In genomic region chr7:19519443-19519977, GRCh38 we compare ENCODE assay signal across 12 cellular contexts.
DNase-seq lines count a peak whose midpoint lies in the region; ATAC-seq, FAIRE-seq and TF ChIP-seq lines count a peak whose summit lies in the region.
"Had no signal": no experiment of that assay in that cellular context is flagged by ENCODE, and none has a peak within 500 bp of the region (broad histone marks: within the 10 kb centered on the region; RNA-seq: fewer than 3 reads in every experiment).

No MANE protein-coding gene starts in this region.

- TF ChIP-seq CTCF in right atrium auricular region (IDR thresholded peaks at IDR 0.05) (no peak), chondrocyte (IDR thresholded peaks at IDR 0.05) (no peak)

- no peaks in the 10 kb centered on the region for H3K36me3 Mint-ChIP-seq in chondrocyte (ENCODE audit: low read depth)

- H3K9me3 ChIP-seq in right atrium auricular region, result no peaks in the 10 kb centered on the region

- H3K27ac Mint-ChIP-seq in chondrocyte (ENCODE audit: unreplicated experiment), result peak overlapping the region; percentile 75

- peaks cover 3% of the 10 kb centered on the region for H3K27me3 Mint-ChIP-seq in chondrocyte (ENCODE audit: low read depth)

- peaks cover 31% of the 10 kb centered on the region for H3K4me1 Mint-ChIP-seq in chondrocyte (ENCODE audit: low read depth)

- H3K4me1 ChIP-seq in right atrium auricular region, result no peaks in the 10 kb centered on the region

- intact Hi-C loops in Right ventricle myocardium superior (cut with DNase I), result no loop called here

- H3K27me3 ChIP-seq in right atrium auricular region, result no peaks in the 10 kb centered on the region

- H3K36me3 ChIP-seq in right atrium auricular region, result no peaks in the 10 kb centered on the region

- H3K27ac ChIP-seq in right atrium auricular region, result no peak overlapping the region

- no peak for FAIRE-seq in urothelium cell line (lab: Jason Lieb, UNC)

- peaks cover 4% of the 10 kb centered on the region for H3K9me3 Mint-ChIP-seq in chondrocyte (ENCODE audit: low read depth)

- no peak for DNase-seq in Right ventricle myocardium superior
- no peak for DNase-seq in right atrium auricular region (ENCODE audit: low spot score)
- DNase-seq in NCI-H446 treated with DMSO at 0.1 percent for 48 hours (lab: John Stamatoyannopoulos, UW), result peak; percentile 58
- no peak for DNase-seq in chondrocyte (ENCODE audit: low spot score)
- peak; percentile 20 for DNase-seq in urothelium cell line (ENCODE audit: low spot score)
- DNase-seq in occipital lobe (lab: John Stamatoyannopoulos, UW), result no peak
- no peak for DNase-seq in effector CD8-positive, alpha-beta T cell (lab: John Stamatoyannopoulos, UW)
- DNase-seq: activated naive CD4-positive, alpha-beta T cell; GF-D8; NCI-H82; T-helper 1 cell had no signal

- H3K4me3 Mint-ChIP-seq in chondrocyte (ENCODE audit: unreplicated experiment), result no peak overlapping the region

- peak; percentile 64 for ATAC-seq in Right ventricle myocardium superior (ENCODE audit: poor library complexity)
- no peak for ATAC-seq in GM21825 (IDR thresholded peaks at IDR 0.05; ENCODE audit: unreplicated experiment)

- H3K4me3 ChIP-seq in right atrium auricular region, result no peak overlapping the region

Comparison
In these comparisons a context has a peak if more than half of its experiments do, and no peak if none do; other contexts are left out.
1. DNase-seq: peak in NCI-H446 treated with DMSO at 0.1 percent for 48 hours (single experiment) and urothelium cell line (single experiment); none in Right ventricle myocardium superior (single experiment), right atrium auricular region (single experiment), chondrocyte (single experiment), occipital lobe (single experiment) and effector CD8-positive, alpha-beta T cell (single experiment).